ENCODE assay signal across 8 cellular contexts in the genomic region with DNA sequence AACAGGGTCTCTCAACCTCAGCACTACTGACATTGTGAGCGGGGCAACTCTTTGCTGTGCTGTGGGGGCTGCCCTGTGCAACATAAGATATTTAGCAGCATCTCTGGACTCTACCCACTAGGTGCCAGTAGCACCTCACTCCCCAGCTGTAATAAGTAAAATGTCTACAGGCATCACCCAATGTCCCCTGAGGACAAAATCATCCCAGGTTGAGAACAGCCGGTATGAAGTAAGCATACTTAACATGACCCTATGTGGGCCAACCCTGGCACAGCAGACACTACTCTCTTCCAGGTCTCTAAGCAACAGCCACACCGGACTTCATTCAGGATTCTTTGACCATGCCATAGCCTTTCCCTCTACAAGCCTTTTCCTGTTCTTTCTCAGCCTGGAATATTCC. TPM values are rescaled to one million over a fixed set of nuclear protein-coding genes. Genes with fewer than 3 reads are reported as not detected.
A peak's percentile ranks its signal among the peaks of the same experiment; 100 is the strongest.
DNase-seq lines count a peak whose midpoint lies in the region; ATAC-seq and TF ChIP-seq lines count a peak whose summit lies in the region.

No MANE protein-coding gene starts in this region.

- TF ChIP-seq POLR2A in prostate gland (IDR thresholded peaks at IDR 0.05): no peak

- H3K9me3 ChIP-seq in prostate gland: no peaks in the 10 kb centered on the region

- H3K4me1 Mint-ChIP-seq in activated naive CD8-positive, alpha-beta T cell treated with anti-CD3 and anti-CD28 coated beads for 36 hours: peaks cover 17% of the 10 kb centered on the region
- peaks cover 20% of the 10 kb centered on the region for H3K4me1 Mint-ChIP-seq in WTC11
- peaks cover 16 to 25% (median 23%) of the 10 kb centered on the region in 4 donors for H3K4me1 Mint-ChIP-seq in naive thymus-derived CD8-positive, alpha-beta T cell

- 45% methylated on average over 3 of the region's 3 CpGs for WGBS in prostate gland

- no peak overlapping the region for H3K4me3 ChIP-seq in GM12875 (ENCODE audit: low read depth, low read length)
- H3K4me3 ChIP-seq in kidney epithelial cell (ENCODE audit: low read depth, low read length): no peak overlapping the region
- H3K4me3 ChIP-seq in prostate gland: no peak overlapping the region

- H3K9me3 Mint-ChIP-seq in activated naive CD8-positive, alpha-beta T cell treated with anti-CD3 and anti-CD28 coated beads for 36 hours: no peaks in the 10 kb centered on the region
- H3K9me3 Mint-ChIP-seq in WTC11: no peaks in the 10 kb centered on the region
- H3K9me3 Mint-ChIP-seq in naive thymus-derived CD8-positive, alpha-beta T cell: no peaks in the 10 kb centered on the region

- no peaks in the 10 kb centered on the region for H3K36me3 ChIP-seq in kidney epithelial cell (ENCODE audit: control insufficient read depth, insufficient read depth, low read length)
- no peaks in the 10 kb centered on the region for H3K36me3 ChIP-seq in prostate gland

- no peak overlapping the region for H3K27ac ChIP-seq in prostate gland

- no peak for ATAC-seq in WTC11
- no peak for ATAC-seq in naive thymus-derived CD8-positive, alpha-beta T cell

- H3K27ac Mint-ChIP-seq in activated naive CD8-positive, alpha-beta T cell treated with anti-CD3 and anti-CD28 coated beads for 36 hours: no peak overlapping the region
- no peak overlapping the region for H3K27ac Mint-ChIP-seq in WTC11
- peak overlapping the region in 2 of 10 donors; percentile 20 to 44 for H3K27ac Mint-ChIP-seq in naive thymus-derived CD8-positive, alpha-beta T cell

- H3K27me3 ChIP-seq in kidney epithelial cell (ENCODE audit: control insufficient read depth, insufficient read depth, low read length): no peaks in the 10 kb centered on the region
- no peaks in the 10 kb centered on the region for H3K27me3 ChIP-seq in prostate gland (replicated peaks; ENCODE audit: insufficient read depth)

- CTCF ChIA-PET in WTC11 (lab: Charles Lee): interaction anchor here (0.7 to 3.1 kb wide), 4 partner anchors 11 to 171 kb away, joined by 3 to 31 read pairs (median 4); a partner anchor contains a TSS

- H3K4me3 Mint-ChIP-seq in activated naive CD8-positive, alpha-beta T cell treated with anti-CD3 and anti-CD28 coated beads for 36 hours: no peak overlapping the region
- no peak overlapping the region for H3K4me3 Mint-ChIP-seq in WTC11
- no peak overlapping the region for H3K4me3 Mint-ChIP-seq in naive thymus-derived CD8-positive, alpha-beta T cell

- H3K36me3 Mint-ChIP-seq in activated naive CD8-positive, alpha-beta T cell treated with anti-CD3 and anti-CD28 coated beads for 36 hours: no peaks in the 10 kb centered on the region
- no peaks in the 10 kb centered on the region for H3K36me3 Mint-ChIP-seq in WTC11
- H3K36me3 Mint-ChIP-seq in naive thymus-derived CD8-positive, alpha-beta T cell: no peaks in the 10 kb centered on the region

- POLR2A ChIA-PET in WTC11 (lab: Charles Lee): no interaction called here
- POLR2A ChIA-PET in naive thymus-derived CD8-positive, alpha-beta T cell (lab: Charles Lee): no interaction called here

- no peaks in the 10 kb centered on the region for H3K4me1 ChIP-seq in prostate gland (replicated peaks)

- H3K27me3 Mint-ChIP-seq in activated naive CD8-positive, alpha-beta T cell treated with anti-CD3 and anti-CD28 coated beads for 36 hours: peaks cover 12% of the 10 kb centered on the region
- H3K27me3 Mint-ChIP-seq in WTC11 (ENCODE audit: low read depth): peaks cover 7% of the 10 kb centered on the region
- peaks cover 0 to 12% (median 3%) of the 10 kb centered on the region in 5 donors for H3K27me3 Mint-ChIP-seq in naive thymus-derived CD8-positive, alpha-beta T cell

- DNase-seq in AML-193 (lab: John Stamatoyannopoulos, UW) (peak; percentile 27 to 41), NCI-H1436 (lab: John Stamatoyannopoulos, UW) (peak; percentile 53), kidney epithelial cell (ENCODE audit: low read depth) (no peak), prostate gland (ENCODE audit: low spot score) (no peak), WTC11 (ENCODE audit: low spot score) (no peak)
- DNase-seq in activated naive CD8-positive, alpha-beta T cell treated with anti-CD3 and anti-CD28 coated beads for 36 hours: peak; percentile 11
- no peak for DNase-seq in naive thymus-derived CD8-positive, alpha-beta T cell

- intact Hi-C loops in prostate gland (cut with DNase I): loop anchor here (10.0 kb wide), 1 partner anchor 670 kb away; no protein-coding TSS in a partner anchor

- TF ChIP-seq CTCF in GM12875 (IDR thresholded peaks at IDR 0.05; ENCODE audit: borderline replicate concordance, insufficient read depth, low read depth, low read length) (peak; percentile 52; the same call in 1 of the 2 replicates), kidney epithelial cell (IDR thresholded peaks at IDR 0.05; ENCODE audit: insufficient read depth, low read length, poor library complexity, severe bottlenecking) (peak; percentile 39), prostate gland (IDR thresholded peaks at IDR 0.05) (peak in 2 of 4 experiments; percentile 32 to 46), WTC11 (IDR thresholded peaks at IDR 0.05) (no peak)

TF ChIP-seq in WTC11, 78 proteins besides CTCF, POLR2A, EP300 and RAD21:
- TF ChIP-seq, protein P1, sequence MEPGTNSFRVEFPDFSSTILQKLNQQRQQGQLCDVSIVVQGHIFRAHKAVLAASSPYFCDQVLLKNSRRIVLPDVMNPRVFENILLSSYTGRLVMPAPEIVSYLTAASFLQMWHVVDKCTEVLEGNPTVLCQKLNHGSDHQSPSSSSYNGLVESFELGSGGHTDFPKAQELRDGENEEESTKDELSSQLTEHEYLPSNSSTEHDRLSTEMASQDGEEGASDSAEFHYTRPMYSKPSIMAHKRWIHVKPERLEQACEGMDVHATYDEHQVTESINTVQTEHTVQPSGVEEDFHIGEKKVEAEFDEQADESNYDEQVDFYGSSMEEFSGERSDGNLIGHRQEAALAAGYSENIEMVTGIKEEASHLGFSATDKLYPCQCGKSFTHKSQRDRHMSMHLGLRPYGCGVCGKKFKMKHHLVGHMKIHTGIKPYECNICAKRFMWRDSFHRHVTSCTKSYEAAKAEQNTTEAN (CRISPR knock-in tag; IDR thresholded peaks at IDR 0.05): no peak
- TF ChIP-seq ETV6 (CRISPR knock-in tag; IDR thresholded peaks at IDR 0.05) (no peak), PRRX2 (CRISPR knock-in tag; IDR thresholded peaks at IDR 0.05) (no peak), SP1 (CRISPR knock-in tag; conservative IDR thresholded peaks at IDR 0.05) (no peak), ZNF416 (CRISPR knock-in tag; IDR thresholded peaks at IDR 0.05) (no peak), TP53 (CRISPR knock-in tag; IDR thresholded peaks at IDR 0.05) (no peak), IRF2 (CRISPR knock-in tag; IDR thresholded peaks at IDR 0.05; ENCODE audit: borderline replicate concordance, low read depth) (no peak), FOXP1 (CRISPR knock-in tag; IDR thresholded peaks at IDR 0.05; ENCODE audit: borderline replicate concordance) (no peak), FOXK1 (CRISPR knock-in tag; IDR thresholded peaks at IDR 0.05) (no peak), ZNF671 (CRISPR knock-in tag; IDR thresholded peaks at IDR 0.05) (no peak), ZNF219 (CRISPR knock-in tag; IDR thresholded peaks at IDR 0.05; ENCODE audit: borderline replicate concordance) (no peak), GABPB1 (CRISPR knock-in tag; IDR thresholded peaks at IDR 0.05) (no peak)
- TF ChIP-seq, protein P2, sequence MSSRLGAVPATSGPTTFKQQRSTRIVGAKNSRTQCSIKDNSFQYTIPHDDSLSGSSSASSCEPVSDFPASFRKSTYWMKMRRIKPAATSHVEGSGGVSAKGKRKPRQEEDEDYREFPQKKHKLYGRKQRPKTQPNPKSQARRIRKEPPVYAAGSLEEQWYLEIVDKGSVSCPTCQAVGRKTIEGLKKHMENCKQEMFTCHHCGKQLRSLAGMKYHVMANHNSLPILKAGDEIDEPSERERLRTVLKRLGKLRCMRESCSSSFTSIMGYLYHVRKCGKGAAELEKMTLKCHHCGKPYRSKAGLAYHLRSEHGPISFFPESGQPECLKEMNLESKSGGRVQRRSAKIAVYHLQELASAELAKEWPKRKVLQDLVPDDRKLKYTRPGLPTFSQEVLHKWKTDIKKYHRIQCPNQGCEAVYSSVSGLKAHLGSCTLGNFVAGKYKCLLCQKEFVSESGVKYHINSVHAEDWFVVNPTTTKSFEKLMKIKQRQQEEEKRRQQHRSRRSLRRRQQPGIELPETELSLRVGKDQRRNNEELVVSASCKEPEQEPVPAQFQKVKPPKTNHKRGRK (CRISPR knock-in tag; IDR thresholded peaks at IDR 0.05; ENCODE audit: borderline replicate concordance): no peak
- TF ChIP-seq, protein P3, sequence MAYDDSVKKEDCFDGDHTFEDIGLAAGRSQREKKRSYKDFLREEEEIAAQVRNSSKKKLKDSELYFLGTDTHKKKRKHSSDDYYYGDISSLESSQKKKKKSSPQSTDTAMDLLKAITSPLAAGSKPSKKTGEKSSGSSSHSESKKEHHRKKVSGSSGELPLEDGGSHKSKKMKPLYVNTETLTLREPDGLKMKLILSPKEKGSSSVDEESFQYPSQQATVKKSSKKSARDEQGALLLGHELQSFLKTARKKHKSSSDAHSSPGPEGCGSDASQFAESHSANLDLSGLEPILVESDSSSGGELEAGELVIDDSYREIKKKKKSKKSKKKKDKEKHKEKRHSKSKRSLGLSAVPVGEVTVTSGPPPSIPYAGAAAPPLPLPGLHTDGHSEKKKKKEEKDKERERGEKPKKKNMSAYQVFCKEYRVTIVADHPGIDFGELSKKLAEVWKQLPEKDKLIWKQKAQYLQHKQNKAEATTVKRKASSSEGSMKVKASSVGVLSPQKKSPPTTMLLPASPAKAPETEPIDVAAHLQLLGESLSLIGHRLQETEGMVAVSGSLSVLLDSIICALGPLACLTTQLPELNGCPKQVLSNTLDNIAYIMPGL (CRISPR knock-in tag; IDR thresholded peaks at IDR 0.05): no peak

RNA-seq across cellular contexts. Expression of a gene that starts 10.5 kb away (rescaled TPM):
- 1 to 10 TPM; 7.3 to 9.5 TPM for total RNA-seq in activated naive CD8-positive, alpha-beta T cell treated with anti-CD3 and anti-CD28 coated beads for 36 hours
- total RNA-seq in kidney epithelial cell (29.8 and 35.8 TPM in 2 replicates), prostate gland (100 to 1,000 TPM; 101 to 135 TPM), WTC11 (2021) (13.6 to 14.9 TPM (median 14.8 TPM) in 3 replicates)
- total RNA-seq in naive thymus-derived CD8-positive, alpha-beta T cell: under 1 TPM in 1 of 2 experiments, not detected in 1; 0.66 TPM
- polyA plus RNA-seq in naive thymus-derived CD8-positive, alpha-beta T cell: 1 to 10 TPM in 2 of 3 donors, under 1 TPM in 1; 0.39 to 1.6 (median 1.5) TPM

Comparison
In these comparisons a context has a peak if more than half of its experiments do, and no peak if none do; other contexts are left out.
1. DNase-seq: peak in AML-193 (2 of 2), NCI-H1436 (single experiment) and activated naive CD8-positive, alpha-beta T cell treated with anti-CD3 and anti-CD28 coated beads for 36 hours (single experiment); none in kidney epithelial cell (single experiment), prostate gland (single experiment), WTC11 (single experiment) and naive thymus-derived CD8-positive, alpha-beta T cell (0 of 10).